25 cellular contexts compared by ENCODE assay signal in genomic region chr2:231036131-231036530, GRCh38. TPM values are rescaled to one million over a fixed set of nuclear protein-coding genes. Genes with fewer than 3 reads are reported as not detected.
"Had no signal": no experiment of that assay in that cellular context is flagged by ENCODE, and none has a peak within 500 bp of the region (broad histone marks: within the 10 kb centered on the region; RNA-seq: fewer than 3 reads in every experiment).

No MANE protein-coding gene starts in this region.

- ATAC-seq: activated CD8-positive, alpha-beta memory T cell treated with anti-CD3 and anti-CD28 coated beads, Interleukin-2, amount 10 ng/mL, durations not matched to agents 7 days and 5 days; effector memory CD8-positive, alpha-beta T cell; heart left ventricle; left colon; mucosa of descending colon; naive thymus-derived CD4-positive, alpha-beta T cell; sciatic nerve; stimulated activated naive CD8-positive, alpha-beta T cell treated with anti-CD3 and anti-CD28 coated beads, Interleukin-15, amount 100 ng/mL, for 72 hours had no signal

- H3K27ac Mint-ChIP-seq: activated CD8-positive, alpha-beta memory T cell treated with anti-CD3 and anti-CD28 coated beads, Interleukin-2, amount 10 ng/mL, durations not matched to agents 7 days and 5 days; dendritic cell treated with granulocyte-macrophage colony-stimulating factor and Interleukin-4, amounts not matched to agents 40 ng/mL and 50 ng/mL, for 4 days; effector memory CD8-positive, alpha-beta T cell; naive thymus-derived CD4-positive, alpha-beta T cell; stimulated activated naive CD8-positive, alpha-beta T cell treated with anti-CD3 and anti-CD28 coated beads, Interleukin-15, amount 100 ng/mL, for 72 hours had no signal

- DNase-seq: activated CD4-positive, alpha-beta T cell treated with anti-CD3 and anti-CD28 coated beads, Interleukin-2, amount 50 U/mL, for 1 hour; activated CD8-positive, alpha-beta memory T cell treated with anti-CD3 and anti-CD28 coated beads, Interleukin-2, amount 10 ng/mL, durations not matched to agents 7 days and 5 days; activated effector memory CD4-positive, alpha-beta T cell treated with anti-CD3 and anti-CD28 coated beads, Interleukin-2, amount 50 U/mL, for 16 hours; activated T-cell treated with anti-CD3 and anti-CD28 coated beads, Interleukin-2, amount 50 U/mL, for 1 hour; aorta; cerebellar nuclear complex; effector memory CD8-positive, alpha-beta T cell; heart left ventricle; left colon; mucosa of descending colon; naive thymus-derived CD4-positive, alpha-beta T cell; SJCRH30; stimulated activated CD4-positive, alpha-beta T cell treated with anti-CD3 and anti-CD28 coated beads, Interleukin-1b, Interleukin-23, amount 100 ng/mL, for 48 hours; stimulated activated naive CD8-positive, alpha-beta T cell treated with anti-CD3 and anti-CD28 coated beads, Interleukin-15, amount 100 ng/mL, for 72 hours had no signal

- H3K36me3 Mint-ChIP-seq: activated CD8-positive, alpha-beta memory T cell treated with anti-CD3 and anti-CD28 coated beads, Interleukin-2, amount 10 ng/mL, durations not matched to agents 7 days and 5 days had no signal

- H3K4me3 Mint-ChIP-seq: activated CD8-positive, alpha-beta memory T cell treated with anti-CD3 and anti-CD28 coated beads, Interleukin-2, amount 10 ng/mL, durations not matched to agents 7 days and 5 days; dendritic cell treated with granulocyte-macrophage colony-stimulating factor and Interleukin-4, amounts not matched to agents 40 ng/mL and 50 ng/mL, for 4 days; stimulated activated naive CD8-positive, alpha-beta T cell treated with anti-CD3 and anti-CD28 coated beads, Interleukin-15, amount 100 ng/mL, for 72 hours had no signal

- H3K9me3 Mint-ChIP-seq: dendritic cell treated with granulocyte-macrophage colony-stimulating factor and Interleukin-4, amounts not matched to agents 40 ng/mL and 50 ng/mL, for 4 days; effector memory CD8-positive, alpha-beta T cell; naive thymus-derived CD4-positive, alpha-beta T cell; stimulated activated naive CD8-positive, alpha-beta T cell treated with anti-CD3 and anti-CD28 coated beads, Interleukin-15, amount 100 ng/mL, for 72 hours had no signal

RNA-seq across cellular contexts. Expression of gene C2orf72, which starts 1.2 kb away (rescaled TPM):
- total RNA-seq: osteoblast; pulmonary artery endothelial cell; SJCRH30; T-helper 2 cell treated with Interferon-gamma antibody and Interleukin-4, amounts not matched to agents 100 ng/mL and 5 ng/mL, for 36 hours had no signal

RNA-seq across cellular contexts. Expression of gene SPATA3, which starts 40.2 kb away (rescaled TPM):
- total RNA-seq: aorta; breast epithelium; epithelial cell of proximal tubule; frontal cortex; heart left ventricle; left colon; lung microvascular endothelial cell; mucosa of descending colon; naive thymus-derived CD4-positive, alpha-beta T cell; osteoblast; pulmonary artery endothelial cell; sciatic nerve; SJCRH30; T-helper 2 cell treated with Interferon-gamma antibody and Interleukin-4, amounts not matched to agents 100 ng/mL and 5 ng/mL, for 36 hours; temporal lobe; ureter had no signal
